Comparison of ENCODE assay signal across 8 cellular contexts in the genomic region with DNA sequence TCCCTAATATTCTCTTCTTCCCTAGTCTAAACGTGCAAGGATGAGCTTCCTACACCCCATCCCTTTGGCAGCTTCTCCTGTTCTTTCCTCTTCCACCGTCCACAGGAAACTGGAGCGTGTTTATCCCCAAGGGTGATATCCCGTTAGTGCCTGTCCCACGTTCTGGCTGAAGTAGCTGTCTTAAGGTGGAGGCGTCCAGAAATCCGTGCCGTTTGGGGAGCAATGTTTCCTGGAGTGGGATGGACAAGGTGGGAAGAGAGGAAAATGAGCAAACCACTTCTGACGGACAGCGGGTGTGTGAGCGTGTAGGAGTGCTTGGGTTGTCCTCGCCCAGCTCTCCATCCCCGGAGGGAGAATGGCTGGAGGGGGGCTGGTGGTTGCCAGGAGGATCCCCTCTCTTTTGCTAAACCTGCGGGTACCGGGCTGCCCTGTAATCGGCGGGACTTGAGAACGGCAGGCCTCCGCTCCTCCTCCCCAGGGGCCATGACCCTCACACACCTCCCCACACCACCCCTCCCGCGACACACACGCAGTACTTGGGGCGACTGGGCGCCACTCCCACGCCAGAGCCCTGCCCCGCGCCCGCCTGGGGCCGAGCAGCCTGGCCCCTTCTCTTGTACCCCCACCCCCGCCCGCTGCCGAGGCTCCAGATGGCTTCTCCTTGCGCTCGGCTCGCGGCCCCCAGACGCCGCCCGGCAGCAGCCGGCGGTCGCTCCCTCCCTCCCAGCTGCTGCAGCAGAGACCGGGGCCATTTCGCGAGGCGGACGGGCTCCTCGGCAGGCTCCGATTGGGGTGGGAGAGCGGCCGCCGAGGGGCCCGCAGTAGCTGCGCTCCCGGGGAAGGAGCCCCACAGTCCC. TPM values are rescaled to one million over a fixed set of nuclear protein-coding genes. Genes with fewer than 3 reads are reported as not detected.
DNase-seq lines count a peak whose midpoint lies in the region; ATAC-seq and TF ChIP-seq lines count a peak whose summit lies in the region.

No MANE protein-coding gene starts in this region.

- TF ChIP-seq EP300 in esophagus muscularis mucosa (IDR thresholded peaks at IDR 0.05) (no peak), neural cell (conservative IDR thresholded peaks at IDR 0.05; ENCODE audit: poor library complexity, severe bottlenecking) (no peak)

- no peaks in the 10 kb centered on the region for H4K20me1 ChIP-seq in neural cell (ENCODE audit: insufficient read depth)

- H3K9me3 ChIP-seq in esophagus muscularis mucosa = peaks cover 0 to 12% (median 8%) of the 10 kb centered on the region in 4 donors
- H3K9me3 ChIP-seq in neural cell (ENCODE audit: low read length) = no peaks in the 10 kb centered on the region

- no peak for TF ChIP-seq RAD21 in neural cell (conservative IDR thresholded peaks at IDR 0.05)

- intact Hi-C loops in esophagus muscularis mucosa (cut with DNase I) = loop anchor here (5.0 to 10.0 kb wide), 3 partner anchors 111 to 1229 kb away; a partner anchor contains a TSS

- H3K4me1 Mint-ChIP-seq in WTC11 = peaks cover 26% of the 10 kb centered on the region

- H3K4me1 ChIP-seq in esophagus muscularis mucosa = peaks cover 32 to 48% (median 45%) of the 10 kb centered on the region in 4 donors

- peak; percentile 14 for DNase-seq in activated T-cell treated with anti-CD3 and anti-CD28 coated beads for 1 hour (ENCODE audit: low read depth)
- no peak for DNase-seq in activated T-cell treated with anti-CD3 and anti-CD28 coated beads for 4 hours
- no peak for DNase-seq in WTC11 (ENCODE audit: low spot score)
- peak; percentile 93 for DNase-seq in esophagus muscularis mucosa (ENCODE audit: extremely low spot score)
- no peak for DNase-seq in DMS153 (lab: John Stamatoyannopoulos, UW)
- DNase-seq in COLO829 (ENCODE audit: low spot score) = no peak

- peaks cover 8% of the 10 kb centered on the region for H3K36me3 Mint-ChIP-seq in WTC11

- no peaks in the 10 kb centered on the region for H3K79me2 ChIP-seq in neural cell (replicated peaks; ENCODE audit: insufficient read depth, low read length)

- peak overlapping the region; percentile 46 for H3K9ac ChIP-seq in neural cell (ENCODE audit: low read length)

- no peak overlapping the region for H3K27ac Mint-ChIP-seq in WTC11

- POLR2A ChIA-PET in WTC11 (lab: Charles Lee) = no interaction called here

- no peaks in the 10 kb centered on the region for H3K27me3 ChIP-seq in esophagus muscularis mucosa
- H3K27me3 ChIP-seq in neural cell (ENCODE audit: insufficient read depth, low read depth, low read length) = peaks cover 69% of the 10 kb centered on the region

- no peaks in the 10 kb centered on the region for H3F3A ChIP-seq in neural cell (ENCODE audit: insufficient read depth, low read length, poor library complexity, severe bottlenecking)

- H3K4me3 ChIP-seq in esophagus muscularis mucosa = peak overlapping the region; percentile 73 to 97 (median 85)
- peak overlapping the region; percentile 64 for H3K4me3 ChIP-seq in neural cell (ENCODE audit: low read length)

- peaks cover 95% of the 10 kb centered on the region for H3K27me3 Mint-ChIP-seq in WTC11 (ENCODE audit: low read depth)

- peak overlapping the region; percentile 86 to 93 (median 88) for H3K27ac ChIP-seq in esophagus muscularis mucosa (replicated peaks in 1 of 4)
- no peak overlapping the region for H3K27ac ChIP-seq in neural cell (ENCODE audit: low read length)

- 16% methylated on average over 18 of the region's 55 CpGs for WGBS in esophagus muscularis mucosa

- H3K4me3 Mint-ChIP-seq in WTC11 = peak overlapping the region; percentile 83

- peaks cover 0 to under 1% (median 0%) of the 10 kb centered on the region in 4 donors for H3K36me3 ChIP-seq in esophagus muscularis mucosa
- H3K36me3 ChIP-seq in neural cell (ENCODE audit: insufficient read depth, low read length) = no peaks in the 10 kb centered on the region

- peaks cover 8% of the 10 kb centered on the region for H3K9me3 Mint-ChIP-seq in WTC11

- CTCF ChIA-PET in WTC11 (lab: Charles Lee) = interaction anchor here (0.6 to 3.6 kb wide), 19 partner anchors 10 to 1142 kb away, joined by 3 to 13 read pairs (median 4); a partner anchor contains a TSS

- no peaks in the 10 kb centered on the region for H3K9me2 ChIP-seq in neural cell (ENCODE audit: insufficient read depth, low read length)

- no peak for TF ChIP-seq POLR2A in esophagus muscularis mucosa (IDR thresholded peaks at IDR 0.05; ENCODE audit: low read depth)

- H3K4me2 ChIP-seq in neural cell (ENCODE audit: low read length) = no peak overlapping the region

- peak; percentile 45 for ATAC-seq in HG03342 (IDR thresholded peaks at IDR 0.05; ENCODE audit: unreplicated experiment)
- ATAC-seq in WTC11 = no peak; the same call in 1 of the 2 replicates

- H2AFZ ChIP-seq in neural cell (ENCODE audit: low read depth, low read length) = no peak overlapping the region

- no peak for TF ChIP-seq CTCF in WTC11 (IDR thresholded peaks at IDR 0.05)
- no peak for TF ChIP-seq CTCF in esophagus muscularis mucosa (IDR thresholded peaks at IDR 0.05)
- no peak for TF ChIP-seq CTCF in neural cell (IDR thresholded peaks at IDR 0.05; ENCODE audit: poor library complexity, severe bottlenecking)

TF ChIP-seq in WTC11, 78 proteins besides CTCF, POLR2A, EP300 and RAD21:
- TF ChIP-seq CREB1 (CRISPR knock-in tag; IDR thresholded peaks at IDR 0.05) (no peak), FOXK1 (CRISPR knock-in tag; IDR thresholded peaks at IDR 0.05) (0 out of 2 replicates have a peak, but pooled peaks have one; percentile 9), NR3C1 (CRISPR knock-in tag; conservative IDR thresholded peaks at IDR 0.05; ENCODE audit: low read depth) (no peak)

TF ChIP-seq in neural cell, 6 proteins besides CTCF, POLR2A, EP300 and RAD21:
- TF ChIP-seq POLR2AphosphoS5 (IDR thresholded peaks at IDR 0.05) (no peak), TAF1 (IDR thresholded peaks at IDR 0.05; ENCODE audit: low read depth) (no peak), SMC3 (conservative IDR thresholded peaks at IDR 0.05; ENCODE audit: poor library complexity) (no peak), EZH2 (IDR thresholded peaks at IDR 0.05; ENCODE audit: borderline replicate concordance, insufficient read depth, low read length, poor library complexity, severe bottlenecking) (no peak), MXI1 (conservative IDR thresholded peaks at IDR 0.05; ENCODE audit: poor library complexity, severe bottlenecking) (no peak)
- TF ChIP-seq, protein P1, sequence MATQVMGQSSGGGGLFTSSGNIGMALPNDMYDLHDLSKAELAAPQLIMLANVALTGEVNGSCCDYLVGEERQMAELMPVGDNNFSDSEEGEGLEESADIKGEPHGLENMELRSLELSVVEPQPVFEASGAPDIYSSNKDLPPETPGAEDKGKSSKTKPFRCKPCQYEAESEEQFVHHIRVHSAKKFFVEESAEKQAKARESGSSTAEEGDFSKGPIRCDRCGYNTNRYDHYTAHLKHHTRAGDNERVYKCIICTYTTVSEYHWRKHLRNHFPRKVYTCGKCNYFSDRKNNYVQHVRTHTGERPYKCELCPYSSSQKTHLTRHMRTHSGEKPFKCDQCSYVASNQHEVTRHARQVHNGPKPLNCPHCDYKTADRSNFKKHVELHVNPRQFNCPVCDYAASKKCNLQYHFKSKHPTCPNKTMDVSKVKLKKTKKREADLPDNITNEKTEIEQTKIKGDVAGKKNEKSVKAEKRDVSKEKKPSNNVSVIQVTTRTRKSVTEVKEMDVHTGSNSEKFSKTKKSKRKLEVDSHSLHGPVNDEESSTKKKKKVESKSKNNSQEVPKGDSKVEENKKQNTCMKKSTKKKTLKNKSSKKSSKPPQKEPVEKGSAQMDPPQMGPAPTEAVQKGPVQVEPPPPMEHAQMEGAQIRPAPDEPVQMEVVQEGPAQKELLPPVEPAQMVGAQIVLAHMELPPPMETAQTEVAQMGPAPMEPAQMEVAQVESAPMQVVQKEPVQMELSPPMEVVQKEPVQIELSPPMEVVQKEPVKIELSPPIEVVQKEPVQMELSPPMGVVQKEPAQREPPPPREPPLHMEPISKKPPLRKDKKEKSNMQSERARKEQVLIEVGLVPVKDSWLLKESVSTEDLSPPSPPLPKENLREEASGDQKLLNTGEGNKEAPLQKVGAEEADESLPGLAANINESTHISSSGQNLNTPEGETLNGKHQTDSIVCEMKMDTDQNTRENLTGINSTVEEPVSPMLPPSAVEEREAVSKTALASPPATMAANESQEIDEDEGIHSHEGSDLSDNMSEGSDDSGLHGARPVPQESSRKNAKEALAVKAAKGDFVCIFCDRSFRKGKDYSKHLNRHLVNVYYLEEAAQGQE (IDR thresholded peaks at IDR 0.05; ENCODE audit: borderline replicate concordance) = no peak

RNA-seq across cellular contexts. Expression of a gene that starts 13.9 kb away (rescaled TPM):
- total RNA-seq in WTC11 (2021) (0.14 TPM in 1 of 3 replicates, not detected in the others), esophagus muscularis mucosa (10 to 100 TPM; 24.1 to 63.5 (median 34.3) TPM)
- 0.46 and 0.52 TPM in 2 replicates for polyA plus RNA-seq in neural cell
- 0.73 and 0.81 TPM in 2 replicates for polyA minus RNA-seq in neural cell

Comparison
In these comparisons a context has a peak if more than half of its experiments do, and no peak if none do; other contexts are left out.
1. DNase-seq: peak in activated T-cell treated with anti-CD3 and anti-CD28 coated beads for 1 hour (single experiment) and esophagus muscularis mucosa (single experiment); none in activated T-cell treated with anti-CD3 and anti-CD28 coated beads for 4 hours (single experiment), WTC11 (single experiment), DMS153 (single experiment) and COLO829 (single experiment).
2. RNA of a gene that starts 13.9 kb away (total RNA-seq): 24.1 to 63.5 TPM in esophagus muscularis mucosa; 0.14 TPM in WTC11; every median in the first group is over 10 times any median in the second.